ENCODE assay signal across 20 cellular contexts in the genomic region with DNA sequence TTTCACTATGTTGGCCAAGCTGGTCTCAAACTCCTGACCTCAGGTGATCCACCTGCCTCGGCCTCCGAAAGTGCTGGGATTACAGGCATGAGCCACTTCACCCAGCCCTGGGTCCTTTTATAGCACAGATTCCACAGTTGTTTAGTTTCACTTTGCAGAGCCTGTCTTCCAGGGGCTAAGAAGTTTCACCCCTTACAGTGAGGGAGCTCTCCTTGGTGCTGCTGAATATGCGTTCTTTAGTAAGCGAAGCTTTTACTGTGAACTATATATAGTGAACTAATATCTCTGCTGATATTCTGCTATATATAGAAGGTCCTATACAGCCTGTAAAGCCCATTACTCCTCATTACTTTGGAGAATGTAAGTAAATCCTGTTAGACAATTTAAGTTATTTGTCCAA. TPM values are rescaled to one million over a fixed set of nuclear protein-coding genes. Genes with fewer than 3 reads are reported as not detected.
DNase-seq lines count a peak whose midpoint lies in the region; ATAC-seq and TF ChIP-seq lines count a peak whose summit lies in the region.
"Had no signal": no experiment of that assay in that cellular context is flagged by ENCODE, and none has a peak within 500 bp of the region (broad histone marks: within the 10 kb centered on the region; RNA-seq: fewer than 3 reads in every experiment).

No MANE protein-coding gene starts in this region.

- H4K20me1 ChIP-seq in GM23338 (replicated peaks; ENCODE audit: insufficient read depth): no peaks in the 10 kb centered on the region
- H4K20me1 ChIP-seq: BLaER1 had no signal

- peak; percentile 53 for ATAC-seq in GM23338
- peak; percentile 26; the same call in 1 of the 2 replicates for ATAC-seq in WTC11
- ATAC-seq in GM18517 (IDR thresholded peaks at IDR 0.05; ENCODE audit: unreplicated experiment): no peak
- no peak for ATAC-seq in HG03342 (IDR thresholded peaks at IDR 0.05; ENCODE audit: unreplicated experiment)
- ATAC-seq: K562 had no signal

- no peaks in the 10 kb centered on the region for H3K36me3 ChIP-seq in GM23338 (ENCODE audit: insufficient read depth)
- H3K36me3 ChIP-seq: BLaER1 had no signal

- H3K4me3 ChIP-seq in GM23338 (no peak overlapping the region), NB4 (ENCODE audit: low read depth, low read length) (no peak overlapping the region)
- H3K4me3 ChIP-seq: BLaER1, K562 had no signal

- H3K4me1 Mint-ChIP-seq in GM23338: no peaks in the 10 kb centered on the region; the same call in 2 of the 3 replicates
- H3K4me1 Mint-ChIP-seq in WTC11: peaks cover 2% of the 10 kb centered on the region; the same call in 1 of the 2 replicates

- H3K27me3 Mint-ChIP-seq in GM23338 (ENCODE audit: insufficient read depth, low read depth, poor library complexity): no peaks in the 10 kb centered on the region
- peaks cover 38% of the 10 kb centered on the region for H3K27me3 Mint-ChIP-seq in WTC11 (ENCODE audit: low read depth)

- TF ChIP-seq CTCF in GM23338 (conservative IDR thresholded peaks at IDR 0.05; ENCODE audit: low read depth in 2 of 2) (no peak), NB4 (IDR thresholded peaks at IDR 0.05; ENCODE audit: low read depth, low read length) (no peak), WTC11 (IDR thresholded peaks at IDR 0.05) (no peak)

- H3K79me2 ChIP-seq in GM23338 (replicated peaks; ENCODE audit: insufficient read depth): no peaks in the 10 kb centered on the region

- TF ChIP-seq POLR2A in NB4 (IDR thresholded peaks at IDR 0.05; ENCODE audit: extremely low read depth, insufficient read length): no peak

- H3K27ac ChIP-seq in GM23338 (ENCODE audit: low read depth): no peak overlapping the region
- H3K27ac ChIP-seq: BLaER1 had no signal

- H3K9me2 ChIP-seq in GM23338 (ENCODE audit: insufficient read depth): no peaks in the 10 kb centered on the region

- no peak overlapping the region for H3K27ac Mint-ChIP-seq in GM23338
- no peak overlapping the region for H3K27ac Mint-ChIP-seq in WTC11
- H3K27ac Mint-ChIP-seq: CD4-positive, alpha-beta T cell had no signal

- no peaks in the 10 kb centered on the region for H3F3A ChIP-seq in GM23338 (replicated peaks; ENCODE audit: low read depth)

- no peak overlapping the region for H2AFZ ChIP-seq in GM23338

- H3K36me3 Mint-ChIP-seq in GM23338 (ENCODE audit: low read depth): no peaks in the 10 kb centered on the region
- no peaks in the 10 kb centered on the region for H3K36me3 Mint-ChIP-seq in WTC11

- no peaks in the 10 kb centered on the region for H3K9me3 Mint-ChIP-seq in GM23338
- H3K9me3 Mint-ChIP-seq in WTC11: no peaks in the 10 kb centered on the region
- H3K9me3 Mint-ChIP-seq: CD4-positive, alpha-beta T cell had no signal

- POLR2A ChIA-PET in WTC11 (lab: Charles Lee): no interaction called here

- H3K4me1 ChIP-seq in GM23338 (ENCODE audit: insufficient read depth): no peaks in the 10 kb centered on the region
- H3K4me1 ChIP-seq: BLaER1 had no signal

- no peak overlapping the region for H3K4me3 Mint-ChIP-seq in GM23338
- no peak overlapping the region for H3K4me3 Mint-ChIP-seq in WTC11
- H3K4me3 Mint-ChIP-seq: CD4-positive, alpha-beta T cell had no signal

- DNase-seq in GM23338 (ENCODE audit: low spot score): peak; percentile 37
- DNase-seq in NB4 (ENCODE audit: low read depth): peak; percentile 4
- no peak for DNase-seq in WTC11 (ENCODE audit: low spot score)
- peak; percentile 1 for DNase-seq in myocyte (ENCODE audit: low read depth)
- DNase-seq in NCI-H345 (lab: John Stamatoyannopoulos, UW): no peak
- DNase-seq: ACHN; CD4-positive, alpha-beta T cell; COR-L47; DMS79 treated with DMSO at 0.1 percent for 48 hours; NCI-H1105 treated with DMSO at 0.1 percent for 48 hours; NCI-H2029 treated with DMSO at 0.1 percent for 48 hours; NCI-H226; NCI-H524; SHP77 treated with DMSO at 0.1 percent for 48 hours; T-helper 1 cell had no signal

- CTCF ChIA-PET in WTC11 (lab: Charles Lee): interaction anchor here (1.0 to 1.5 kb wide), 2 partner anchors 9 to 16 kb away, joined by 3 to 4 read pairs; no protein-coding TSS in a partner anchor

- H3K27me3 ChIP-seq in GM23338 (ENCODE audit: insufficient read depth): peaks cover 24% of the 10 kb centered on the region
- H3K27me3 ChIP-seq: BLaER1 had no signal

- H3K4me2 ChIP-seq in GM23338: no peak overlapping the region
- H3K4me2 ChIP-seq: BLaER1 had no signal

TF ChIP-seq in GM23338, 12 proteins besides CTCF, POLR2A, EP300 and RAD21:
- TF ChIP-seq, protein P1, sequence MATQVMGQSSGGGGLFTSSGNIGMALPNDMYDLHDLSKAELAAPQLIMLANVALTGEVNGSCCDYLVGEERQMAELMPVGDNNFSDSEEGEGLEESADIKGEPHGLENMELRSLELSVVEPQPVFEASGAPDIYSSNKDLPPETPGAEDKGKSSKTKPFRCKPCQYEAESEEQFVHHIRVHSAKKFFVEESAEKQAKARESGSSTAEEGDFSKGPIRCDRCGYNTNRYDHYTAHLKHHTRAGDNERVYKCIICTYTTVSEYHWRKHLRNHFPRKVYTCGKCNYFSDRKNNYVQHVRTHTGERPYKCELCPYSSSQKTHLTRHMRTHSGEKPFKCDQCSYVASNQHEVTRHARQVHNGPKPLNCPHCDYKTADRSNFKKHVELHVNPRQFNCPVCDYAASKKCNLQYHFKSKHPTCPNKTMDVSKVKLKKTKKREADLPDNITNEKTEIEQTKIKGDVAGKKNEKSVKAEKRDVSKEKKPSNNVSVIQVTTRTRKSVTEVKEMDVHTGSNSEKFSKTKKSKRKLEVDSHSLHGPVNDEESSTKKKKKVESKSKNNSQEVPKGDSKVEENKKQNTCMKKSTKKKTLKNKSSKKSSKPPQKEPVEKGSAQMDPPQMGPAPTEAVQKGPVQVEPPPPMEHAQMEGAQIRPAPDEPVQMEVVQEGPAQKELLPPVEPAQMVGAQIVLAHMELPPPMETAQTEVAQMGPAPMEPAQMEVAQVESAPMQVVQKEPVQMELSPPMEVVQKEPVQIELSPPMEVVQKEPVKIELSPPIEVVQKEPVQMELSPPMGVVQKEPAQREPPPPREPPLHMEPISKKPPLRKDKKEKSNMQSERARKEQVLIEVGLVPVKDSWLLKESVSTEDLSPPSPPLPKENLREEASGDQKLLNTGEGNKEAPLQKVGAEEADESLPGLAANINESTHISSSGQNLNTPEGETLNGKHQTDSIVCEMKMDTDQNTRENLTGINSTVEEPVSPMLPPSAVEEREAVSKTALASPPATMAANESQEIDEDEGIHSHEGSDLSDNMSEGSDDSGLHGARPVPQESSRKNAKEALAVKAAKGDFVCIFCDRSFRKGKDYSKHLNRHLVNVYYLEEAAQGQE (IDR thresholded peaks at IDR 0.05; ENCODE audit: unreplicated experiment): peak; percentile 67
- TF ChIP-seq JUNB (IDR thresholded peaks at IDR 0.05; ENCODE audit: unreplicated experiment): no peak

TF ChIP-seq in WTC11, 78 proteins besides CTCF, POLR2A, EP300 and RAD21 (continues in another document):
- TF ChIP-seq, protein P2, sequence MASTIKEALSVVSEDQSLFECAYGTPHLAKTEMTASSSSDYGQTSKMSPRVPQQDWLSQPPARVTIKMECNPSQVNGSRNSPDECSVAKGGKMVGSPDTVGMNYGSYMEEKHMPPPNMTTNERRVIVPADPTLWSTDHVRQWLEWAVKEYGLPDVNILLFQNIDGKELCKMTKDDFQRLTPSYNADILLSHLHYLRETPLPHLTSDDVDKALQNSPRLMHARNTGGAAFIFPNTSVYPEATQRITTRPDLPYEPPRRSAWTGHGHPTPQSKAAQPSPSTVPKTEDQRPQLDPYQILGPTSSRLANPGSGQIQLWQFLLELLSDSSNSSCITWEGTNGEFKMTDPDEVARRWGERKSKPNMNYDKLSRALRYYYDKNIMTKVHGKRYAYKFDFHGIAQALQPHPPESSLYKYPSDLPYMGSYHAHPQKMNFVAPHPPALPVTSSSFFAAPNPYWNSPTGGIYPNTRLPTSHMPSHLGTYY (CRISPR knock-in tag; IDR thresholded peaks at IDR 0.05): no peak
- TF ChIP-seq SP1 (CRISPR knock-in tag; conservative IDR thresholded peaks at IDR 0.05) (no peak), CREM (CRISPR knock-in tag; IDR thresholded peaks at IDR 0.05) (no peak), GABPB1 (CRISPR knock-in tag; IDR thresholded peaks at IDR 0.05) (no peak), NR2C2 (CRISPR knock-in tag; IDR thresholded peaks at IDR 0.05) (no peak)
- TF ChIP-seq, protein P3, sequence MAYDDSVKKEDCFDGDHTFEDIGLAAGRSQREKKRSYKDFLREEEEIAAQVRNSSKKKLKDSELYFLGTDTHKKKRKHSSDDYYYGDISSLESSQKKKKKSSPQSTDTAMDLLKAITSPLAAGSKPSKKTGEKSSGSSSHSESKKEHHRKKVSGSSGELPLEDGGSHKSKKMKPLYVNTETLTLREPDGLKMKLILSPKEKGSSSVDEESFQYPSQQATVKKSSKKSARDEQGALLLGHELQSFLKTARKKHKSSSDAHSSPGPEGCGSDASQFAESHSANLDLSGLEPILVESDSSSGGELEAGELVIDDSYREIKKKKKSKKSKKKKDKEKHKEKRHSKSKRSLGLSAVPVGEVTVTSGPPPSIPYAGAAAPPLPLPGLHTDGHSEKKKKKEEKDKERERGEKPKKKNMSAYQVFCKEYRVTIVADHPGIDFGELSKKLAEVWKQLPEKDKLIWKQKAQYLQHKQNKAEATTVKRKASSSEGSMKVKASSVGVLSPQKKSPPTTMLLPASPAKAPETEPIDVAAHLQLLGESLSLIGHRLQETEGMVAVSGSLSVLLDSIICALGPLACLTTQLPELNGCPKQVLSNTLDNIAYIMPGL (CRISPR knock-in tag; IDR thresholded peaks at IDR 0.05): no peak

RNA-seq across cellular contexts. Expression of a gene that starts 4.2 kb away (rescaled TPM):
- total RNA-seq in GM23338 (2014; rRNA removed; shearing (Covaris generic)): 0.24 and 4.2 TPM in 2 replicates
- 1.2 and 2.2 TPM in 2 replicates for polyA plus RNA-seq in GM23338 (2016; fragmentation: Nextera tagmentation; extraction: Ambion mirVana)
- total RNA-seq in WTC11 (2021) (0.62 to 1.1 TPM (median 0.81 TPM) in 3 replicates), myocyte (not detected in 2 replicates)
- not detected for polyA plus RNA-seq in myocyte (2012)
- total RNA-seq: CD4-positive, alpha-beta T cell; H4; K562 had no signal
- polyA plus RNA-seq: K562 had no signal

RNA-seq across cellular contexts. Expression of a gene that starts 12.6 kb away (rescaled TPM):
- 9.1 and 12.3 TPM in 2 replicates for total RNA-seq in GM23338 (2014; rRNA removed; shearing (Covaris generic))
- 45.9 and 46.6 TPM in 2 replicates for polyA plus RNA-seq in GM23338 (2016; fragmentation: Nextera tagmentation; extraction: Ambion mirVana)
- total RNA-seq in WTC11 (2021): 12.5 to 17.2 TPM (median 15.6 TPM) in 3 replicates
- not detected in 2 replicates for total RNA-seq in myocyte
- not detected for polyA plus RNA-seq in myocyte (2012)
- total RNA-seq: K562 had no signal
- polyA plus RNA-seq: K562 had no signal

RNA-seq across cellular contexts. Expression of a gene that starts 17.7 kb away (rescaled TPM):
- total RNA-seq in GM23338 (2014; rRNA removed; shearing (Covaris generic)): 12.0 and 22.4 TPM in 2 replicates
- polyA plus RNA-seq in GM23338 (2016; fragmentation: Nextera tagmentation; extraction: Ambion mirVana): 30.8 and 34.7 TPM in 2 replicates
- total RNA-seq in WTC11 (2021): 7.4 to 11.0 TPM (median 8.9 TPM) in 3 replicates
- not detected in 2 replicates for total RNA-seq in myocyte
- polyA plus RNA-seq in myocyte (2012): not detected

Comparison
In these comparisons a context has a peak if more than half of its experiments do, and no peak if none do; other contexts are left out.
1. ATAC-seq: peak in GM23338 (single experiment) and WTC11 (single experiment); none in GM18517 (single experiment) and HG03342 (single experiment).
2. DNase-seq: peak in GM23338 (single experiment), NB4 (single experiment) and myocyte (single experiment); none in WTC11 (single experiment) and NCI-H345 (single experiment).
3. RNA of a gene that starts 12.6 kb away (total RNA-seq): 12.5 to 17.2 TPM in WTC11 and 9.1 to 12.3 TPM in GM23338; not detected in myocyte; every median in the first group is over 10 times any median in the second.